In genomic region chr3:137509354-137510045, GRCh38 we compare ENCODE assay signal across 2 cellular contexts.
TF ChIP-seq lines count a peak whose summit lies in the region.

No MANE protein-coding gene starts in this region.

TF ChIP-seq in HepG2, 621 proteins besides CTCF, POLR2A, EP300 and RAD21 (continues in another document):
- TF ChIP-seq ZBTB38 (CRISPR knock-in tag; IDR thresholded peaks at IDR 0.05) (no peak), MYC (CRISPR knock-in tag; IDR thresholded peaks at IDR 0.05; ENCODE audit: borderline replicate concordance) (no peak), SOX6 (IDR thresholded peaks at IDR 0.05) (no peak), SOX6 (CRISPR knock-in tag; IDR thresholded peaks at IDR 0.05) (peak; percentile 59), MED8 (CRISPR knock-in tag; IDR thresholded peaks at IDR 0.05; ENCODE audit: insufficient replicate concordance) (no peak), ZNF496 (CRISPR knock-in tag; IDR thresholded peaks at IDR 0.05; ENCODE audit: insufficient replicate concordance) (no peak), GLMP (CRISPR knock-in tag; IDR thresholded peaks at IDR 0.05; ENCODE audit: borderline replicate concordance) (no peak), XRCC5 (optimal IDR thresholded peaks at IDR 0.05; ENCODE audit: low read length) (peak; percentile 23), ARHGAP35 (CRISPR knock-in tag; IDR thresholded peaks at IDR 0.05; ENCODE audit: borderline replicate concordance) (no peak), ZNF790 (CRISPR knock-in tag; IDR thresholded peaks at IDR 0.05; ENCODE audit: borderline replicate concordance) (no peak), ZNF333 (CRISPR knock-in tag; IDR thresholded peaks at IDR 0.05; ENCODE audit: borderline replicate concordance) (no peak), SOX13 (IDR thresholded peaks at IDR 0.05) (no peak), SOX13 (CRISPR knock-in tag; conservative IDR thresholded peaks at IDR 0.05 in 1 of 2, IDR thresholded peaks at IDR 0.05 in 1 of 2) (peak in 1 of 2 experiments; percentile 47; a peak in 2 of 4 replicates), CEBPZ (IDR thresholded peaks at IDR 0.05; ENCODE audit: low read length) (no peak), PATZ1 (CRISPR knock-in tag; IDR thresholded peaks at IDR 0.05) (no peak), SIX4 (CRISPR knock-in tag; IDR thresholded peaks at IDR 0.05) (no peak), TEAD3 (CRISPR knock-in tag; optimal IDR thresholded peaks at IDR 0.05; ENCODE audit: borderline replicate concordance) (no peak), ZMAT5 (CRISPR knock-in tag; IDR thresholded peaks at IDR 0.05; ENCODE audit: borderline replicate concordance, low read depth) (no peak), NFYB (CRISPR knock-in tag; IDR thresholded peaks at IDR 0.05) (no peak), WIZ (CRISPR knock-in tag; IDR thresholded peaks at IDR 0.05) (0 out of 2 replicates have a peak, but pooled peaks have one; percentile 40), NR1H2 (CRISPR knock-in tag; IDR thresholded peaks at IDR 0.05; ENCODE audit: borderline replicate concordance, low read depth) (no peak), BCL6 (CRISPR knock-in tag; IDR thresholded peaks at IDR 0.05) (no peak), NR3C1 (CRISPR knock-in tag; IDR thresholded peaks at IDR 0.05) (no peak), NBN (conservative IDR thresholded peaks at IDR 0.05) (no peak), STAT5B (CRISPR knock-in tag; IDR thresholded peaks at IDR 0.05) (no peak), ZNF263 (CRISPR knock-in tag; IDR thresholded peaks at IDR 0.05) (no peak), NR2F6 (IDR thresholded peaks at IDR 0.05) (no peak), NR2F6 (CRISPR knock-in tag; IDR thresholded peaks at IDR 0.05) (no peak), ZNF720 (CRISPR knock-in tag; IDR thresholded peaks at IDR 0.05) (no peak), ZNF775 (CRISPR knock-in tag; IDR thresholded peaks at IDR 0.05; ENCODE audit: borderline replicate concordance) (no peak), ZC3H4 (CRISPR knock-in tag; IDR thresholded peaks at IDR 0.05; ENCODE audit: borderline replicate concordance) (no peak), FOXA1 (IDR thresholded peaks at IDR 0.05) (no peak), FOXA1 (CRISPR knock-in tag; IDR thresholded peaks at IDR 0.05) (peak; percentile 58)

TF ChIP-seq in H1, 55 proteins besides CTCF, POLR2A, EP300 and RAD21:
- TF ChIP-seq GTF2F1 (IDR thresholded peaks at IDR 0.05; ENCODE audit: borderline replicate concordance, low read depth, low read length) (no peak), CEBPB (IDR thresholded peaks at IDR 0.05; ENCODE audit: low read depth, low read length) (no peak), CREB1 (IDR thresholded peaks at IDR 0.05) (no peak), ATF3 (IDR thresholded peaks at IDR 0.05; ENCODE audit: insufficient read depth, low read depth, low read length) (no peak), HDAC2 (IDR thresholded peaks at IDR 0.05; ENCODE audit: borderline replicate concordance in 1 of 2, low read depth in 2 of 2, low read length in 2 of 2) (no peak), BCL11A (IDR thresholded peaks at IDR 0.05; ENCODE audit: low read depth in 2 of 2, low read length in 2 of 2) (no peak), CBX8 (IDR thresholded peaks at IDR 0.05; ENCODE audit: borderline replicate concordance, low read depth, low read length) (no peak), POLR2AphosphoS5 (IDR thresholded peaks at IDR 0.05; ENCODE audit: low read depth, low read length) (no peak), SP2 (IDR thresholded peaks at IDR 0.05; ENCODE audit: low read length) (no peak), MAFK (IDR thresholded peaks at IDR 0.05; ENCODE audit: low read depth, low read length) (no peak), JUND (IDR thresholded peaks at IDR 0.05; ENCODE audit: low read length) (no peak), KDM4A (IDR thresholded peaks at IDR 0.05; ENCODE audit: low read depth, low read length, severe bottlenecking) (no peak), SIRT6 (IDR thresholded peaks at IDR 0.05; ENCODE audit: low read length) (no peak)
